8 cellular contexts compared by ENCODE assay signal in genomic region chr6:158026901-158027589, GRCh38. TPM values are rescaled to one million over a fixed set of nuclear protein-coding genes. Genes with fewer than 3 reads are reported as not detected.
DNase-seq lines count a peak whose midpoint lies in the region; ATAC-seq lines count a peak whose summit lies in the region.

No MANE protein-coding gene starts in this region.

- peaks cover 39% of the 10 kb centered on the region for H3K36me3 ChIP-seq in mesodermal cell (ENCODE audit: control insufficient read depth, insufficient read depth, low read length)

- intact Hi-C loops in Right ventricle myocardium inferior (cut with DNase I): loop anchor here (5.0 kb wide), 1 partner anchor 45 kb away; the partner anchor contains the start of gene SYNJ2
- intact Hi-C loops in cardiac septum (cut with DNase I): loop anchor here (5.0 kb wide), 1 partner anchor 45 kb away; the partner anchor contains the start of gene SYNJ2

- H3K4me3 ChIP-seq in mesodermal cell (ENCODE audit: extremely low read depth, insufficient read depth, low read length, poor library complexity, severe bottlenecking): no peak overlapping the region

- H3K9me3 ChIP-seq in mesodermal cell (ENCODE audit: control insufficient read depth, low read length): no peaks in the 10 kb centered on the region

- WGBS in mesodermal cell (ENCODE audit: insufficient coverage in 2 of 2), 2 experiments: 96% methylated on average over 19 to 23 of the region's 23 CpGs

- peaks cover 35% of the 10 kb centered on the region for H3K4me1 ChIP-seq in mesodermal cell (ENCODE audit: control insufficient read depth, insufficient read depth, low read length, poor library complexity, severe bottlenecking)

- no peak for DNase-seq in Right ventricle myocardium inferior (ENCODE audit: missing footprints)
- no peak for DNase-seq in cardiac septum (ENCODE audit: low spot score)
- DNase-seq in epidermal melanocyte (ENCODE audit: insufficient read length, low spot score): no peak
- no peak for DNase-seq in putamen (ENCODE audit: low spot score)

- ATAC-seq in Right ventricle myocardium inferior: peak; percentile 1
- ATAC-seq in HG03025 (IDR thresholded peaks at IDR 0.05; ENCODE audit: low FRiP score, unreplicated experiment): no peak
- no peak for ATAC-seq in GM18520 (IDR thresholded peaks at IDR 0.05; ENCODE audit: unreplicated experiment)

- H3K27ac ChIP-seq in angular gyrus (ENCODE audit: low read depth, low read length) (peak overlapping the region; percentile 93), mesodermal cell (ENCODE audit: low read depth, low read length, severe bottlenecking) (peak overlapping the region; percentile 46)

RNA-seq across cellular contexts. Expression of gene SYNJ2, which starts 45.4 kb away (rescaled TPM):
- total RNA-seq in Right ventricle myocardium inferior (15.0 TPM), cardiac septum (24.0 TPM)
- 12.6 TPM for polyA plus RNA-seq in mesodermal cell (2013, experiment 1 of 2)
- 9.9 TPM for polyA plus RNA-seq in mesodermal cell (2013, experiment 2 of 2)
